1 cellular context compared by ENCODE assay signal in genomic region chr18:42446195-42446594, GRCh38.
TF ChIP-seq lines count a peak whose summit lies in the region.

No MANE protein-coding gene starts in this region.

TF ChIP-seq in HepG2, 621 proteins besides CTCF, POLR2A, EP300 and RAD21 (continued from another document and continues in another):
- TF ChIP-seq THAP8 (CRISPR knock-in tag; IDR thresholded peaks at IDR 0.05; ENCODE audit: borderline replicate concordance) (no peak), ZNF136 (CRISPR knock-in tag; IDR thresholded peaks at IDR 0.05; ENCODE audit: low read depth) (no peak), ZNF639 (CRISPR knock-in tag; conservative IDR thresholded peaks at IDR 0.05) (no peak), ZNF75D (CRISPR knock-in tag; IDR thresholded peaks at IDR 0.05; ENCODE audit: borderline replicate concordance) (no peak), FOXK1 (CRISPR knock-in tag; IDR thresholded peaks at IDR 0.05; ENCODE audit: borderline replicate concordance, low read depth) (peak; percentile 37; the same call in 1 of the 2 replicates), BRF2 (CRISPR knock-in tag; IDR thresholded peaks at IDR 0.05) (no peak), MIER3 (CRISPR knock-in tag; IDR thresholded peaks at IDR 0.05; ENCODE audit: borderline replicate concordance) (peak; percentile 24; the same call in 1 of the 2 replicates), PATZ1 (CRISPR knock-in tag; IDR thresholded peaks at IDR 0.05) (no peak), HOXA3 (CRISPR knock-in tag; IDR thresholded peaks at IDR 0.05) (no peak), PBX2 (CRISPR knock-in tag; IDR thresholded peaks at IDR 0.05) (no peak), ZBTB40 (IDR thresholded peaks at IDR 0.05) (no peak), ZBTB40 (CRISPR knock-in tag; IDR thresholded peaks at IDR 0.05) (no peak), POLR2G (IDR thresholded peaks at IDR 0.05; ENCODE audit: low read depth, low read length) (no peak), PAXIP1 (CRISPR knock-in tag; conservative IDR thresholded peaks at IDR 0.05) (peak; percentile 91), ZNF317 (CRISPR knock-in tag; IDR thresholded peaks at IDR 0.05) (no peak), ZNF788 (CRISPR knock-in tag; IDR thresholded peaks at IDR 0.05; ENCODE audit: borderline replicate concordance) (no peak), ZNF367 (CRISPR knock-in tag; IDR thresholded peaks at IDR 0.05; ENCODE audit: borderline replicate concordance) (no peak), ZNF672 (CRISPR knock-in tag; IDR thresholded peaks at IDR 0.05) (no peak), KLF13 (CRISPR knock-in tag; IDR thresholded peaks at IDR 0.05) (no peak), GABPB1 (CRISPR knock-in tag; IDR thresholded peaks at IDR 0.05) (no peak), ZNF350 (CRISPR knock-in tag; IDR thresholded peaks at IDR 0.05; ENCODE audit: borderline replicate concordance, low read depth) (no peak), ETV6 (CRISPR knock-in tag; conservative IDR thresholded peaks at IDR 0.05) (no peak), POLR2AphosphoS5 (IDR thresholded peaks at IDR 0.05; ENCODE audit: low read depth, low read length) (no peak), MYC (CRISPR knock-in tag; IDR thresholded peaks at IDR 0.05; ENCODE audit: borderline replicate concordance) (no peak), ZNF816 (CRISPR knock-in tag; IDR thresholded peaks at IDR 0.05; ENCODE audit: borderline replicate concordance) (no peak), ZFY (CRISPR knock-in tag; IDR thresholded peaks at IDR 0.05) (no peak), TOE1 (CRISPR knock-in tag; IDR thresholded peaks at IDR 0.05) (no peak), CREBL2 (CRISPR knock-in tag; IDR thresholded peaks at IDR 0.05; ENCODE audit: borderline replicate concordance) (no peak), ZNF775 (CRISPR knock-in tag; IDR thresholded peaks at IDR 0.05; ENCODE audit: borderline replicate concordance) (no peak), SP5 (CRISPR knock-in tag; IDR thresholded peaks at IDR 0.05; ENCODE audit: borderline replicate concordance, low read depth) (no peak), IKZF4 (CRISPR knock-in tag; IDR thresholded peaks at IDR 0.05; ENCODE audit: borderline replicate concordance, low read depth, not compliant biosample characterization) (no peak), MEF2D (CRISPR knock-in tag; IDR thresholded peaks at IDR 0.05) (no peak), ZC3H4 (CRISPR knock-in tag; IDR thresholded peaks at IDR 0.05; ENCODE audit: borderline replicate concordance) (no peak), ZKSCAN8 (CRISPR knock-in tag; IDR thresholded peaks at IDR 0.05; ENCODE audit: borderline replicate concordance) (0 out of 2 replicates have a peak, but pooled peaks have one; percentile 42), MED8 (CRISPR knock-in tag; IDR thresholded peaks at IDR 0.05; ENCODE audit: insufficient replicate concordance) (no peak), ZNF280D (CRISPR knock-in tag; IDR thresholded peaks at IDR 0.05) (no peak), SSRP1 (CRISPR knock-in tag; IDR thresholded peaks at IDR 0.05) (no peak), AHR (CRISPR knock-in tag; IDR thresholded peaks at IDR 0.05) (no peak)
